ENCODE assay signal across 25 cellular contexts in genomic region chr2:158575051-158575635, GRCh38.
DNase-seq lines count a peak whose midpoint lies in the region; TF ChIP-seq lines count a peak whose summit lies in the region.
"Had no signal": no experiment of that assay in that cellular context is flagged by ENCODE, and none has a peak within 500 bp of the region (broad histone marks: within the 10 kb centered on the region; RNA-seq: fewer than 3 reads in every experiment).

No MANE protein-coding gene starts in this region.

- no peak for TF ChIP-seq CTCF in AG10803 (conservative IDR thresholded peaks at IDR 0.05; ENCODE audit: low read length)
- TF ChIP-seq CTCF in hepatocyte (IDR thresholded peaks at IDR 0.05; ENCODE audit: poor library complexity), result no peak

- H3K9me2 ChIP-seq in hepatocyte (replicated peaks; ENCODE audit: insufficient read depth), result no peaks in the 10 kb centered on the region

- H2BK12ac ChIP-seq in mesenchymal stem cell (ENCODE audit: low read length in 2 of 2), result no peak overlapping the region

- no peak overlapping the region for H2AK5ac ChIP-seq in mesenchymal stem cell (ENCODE audit: low read length, severe bottlenecking)

- H3K79me2 ChIP-seq in hepatocyte, result no peaks in the 10 kb centered on the region

- H3K27me3 ChIP-seq in mesenchymal stem cell (ENCODE audit: control insufficient read depth in 1 of 2, insufficient read depth in 1 of 2, low read length in 2 of 2) (no peaks in the 10 kb centered on the region), SJCRH30 (no peaks in the 10 kb centered on the region), hepatocyte (no peaks in the 10 kb centered on the region)
- H3K27me3 ChIP-seq: esophagus squamous epithelium had no signal

- no peaks in the 10 kb centered on the region for H3K9me3 ChIP-seq in mesenchymal stem cell (ENCODE audit: control insufficient read depth, low read length)
- H3K9me3 ChIP-seq in SJCRH30 (replicated peaks), result no peaks in the 10 kb centered on the region
- no peaks in the 10 kb centered on the region for H3K9me3 ChIP-seq in hepatocyte (ENCODE audit: low read depth)
- H3K9me3 ChIP-seq: esophagus squamous epithelium had no signal

- no peaks in the 10 kb centered on the region for H4K20me1 ChIP-seq in hepatocyte (ENCODE audit: insufficient read depth, poor library complexity, severe bottlenecking)

- H3K79me1 ChIP-seq in mesenchymal stem cell (replicated peaks; ENCODE audit: low read length, poor library complexity, severe bottlenecking), result peaks cover 9% of the 10 kb centered on the region

- H3K9ac ChIP-seq in mesenchymal stem cell (ENCODE audit: low read length), result no peak overlapping the region
- H3K9ac ChIP-seq: KMS-11 had no signal

- DNase-seq in AG10803 (ENCODE audit: low read depth) (peak; percentile 69), M059J (ENCODE audit: low read depth) (peak; percentile 9), cerebellar cortex (ENCODE audit: low spot score) (peak; percentile 38), mesenchymal stem cell (peak; percentile 9), NCI-H1694 treated with DMSO at 0.1 percent for 48 hours (lab: John Stamatoyannopoulos, UW) (no peak), SJCRH30 (no peak), hepatocyte (ENCODE audit: low spot score) (no peak), epidermal melanocyte (ENCODE audit: insufficient read length, low spot score) (no peak)
- DNase-seq: activated CD4-positive, alpha-beta memory T cell treated with anti-CD3 and anti-CD28 coated beads for 36 hours; activated CD4-positive, CD25-positive, alpha-beta regulatory T cell treated with anti-CD3 and anti-CD28 coated beads, Interleukin-2, amount 50 U/mL, for 72 hours; activated naive CD4-positive, alpha-beta T cell treated with Interleukin-2 at 50 U/mL for 16 hours; AML-193; Calu3; CD4-positive, CD25-positive, alpha-beta regulatory T cell; DMS79 treated with DMSO at 0.1 percent for 48 hours; endodermal cell; esophagus squamous epithelium; NCI-H2029 treated with DMSO at 0.1 percent for 48 hours; NCI-H69; occipital lobe; SHP77 had no signal

- H2BK15ac ChIP-seq in mesenchymal stem cell (ENCODE audit: low read depth, poor library complexity, severe bottlenecking), result no peak overlapping the region

- peaks cover under 1 to 4% of the 10 kb centered on the region in 2 experiments for H3K36me3 ChIP-seq in mesenchymal stem cell (ENCODE audit: control insufficient read depth in 1 of 2, insufficient read depth in 2 of 2, low read depth in 1 of 2, low read length in 2 of 2)
- H3K36me3 ChIP-seq in SJCRH30, result peaks cover 3% of the 10 kb centered on the region; the same call in 1 of the 2 replicates
- H3K36me3 ChIP-seq in hepatocyte (replicated peaks; ENCODE audit: insufficient read depth, low read depth), result no peaks in the 10 kb centered on the region

- no peak overlapping the region for H3K4me3 ChIP-seq in AG10803 (ENCODE audit: low read length)
- H3K4me3 ChIP-seq in mesenchymal stem cell (ENCODE audit: insufficient read depth in 1 of 2, low read depth in 1 of 2, low read length in 2 of 2), result no peak overlapping the region
- no peak overlapping the region for H3K4me3 ChIP-seq in SJCRH30
- H3K4me3 ChIP-seq in hepatocyte, result no peak overlapping the region
- H3K4me3 ChIP-seq: coronary artery, esophagus squamous epithelium, GM23338, skin epidermis had no signal

- no peak overlapping the region for H2BK120ac ChIP-seq in mesenchymal stem cell (ENCODE audit: low read depth, low read length)

- no peak overlapping the region for H3K4me2 ChIP-seq in mesenchymal stem cell (ENCODE audit: low read length, poor library complexity, severe bottlenecking)
- no peak overlapping the region for H3K4me2 ChIP-seq in hepatocyte
- H3K4me2 ChIP-seq: GM23338, KMS-11 had no signal

- H3K27ac ChIP-seq in mesenchymal stem cell (ENCODE audit: low read length, poor library complexity, severe bottlenecking) (no peak overlapping the region), SJCRH30 (no peak overlapping the region), hepatocyte (no peak overlapping the region)
- H3K27ac ChIP-seq: coronary artery, esophagus squamous epithelium, KMS-11, skin epidermis had no signal

- no peak overlapping the region for H3K14ac ChIP-seq in mesenchymal stem cell (ENCODE audit: low read length in 2 of 2)

- H3K4ac ChIP-seq in mesenchymal stem cell (ENCODE audit: low read depth in 1 of 2, low read length in 2 of 2), result no peak overlapping the region

- no peaks in the 10 kb centered on the region for H3K4me1 ChIP-seq in mesenchymal stem cell (ENCODE audit: control insufficient read depth, insufficient read depth, low read depth, low read length)
- H3K4me1 ChIP-seq in SJCRH30, result no peaks in the 10 kb centered on the region
- H3K4me1 ChIP-seq in hepatocyte (ENCODE audit: insufficient read depth), result no peaks in the 10 kb centered on the region
- H3K4me1 ChIP-seq: esophagus squamous epithelium had no signal

- H4K8ac ChIP-seq in mesenchymal stem cell (ENCODE audit: low read length), result no peak overlapping the region

- H2AFZ ChIP-seq in mesenchymal stem cell (ENCODE audit: low read depth, low read length) (no peak overlapping the region), hepatocyte (no peak overlapping the region)
- H2AFZ ChIP-seq: GM23338 had no signal

- H2BK5ac ChIP-seq in mesenchymal stem cell (ENCODE audit: low read depth, low read length, poor library complexity, severe bottlenecking), result no peak overlapping the region

- no peak overlapping the region for H3K23ac ChIP-seq in mesenchymal stem cell (ENCODE audit: low read length in 2 of 2)

- 71% methylated on average over 1 of the region's 2 CpGs for WGBS in mesenchymal stem cell
- WGBS in hepatocyte (ENCODE audit: low lambda C conversion rate, missing lambda C conversion rate), result 91% methylated on average over 2 of the region's 2 CpGs

- no peak overlapping the region for H3K18ac ChIP-seq in mesenchymal stem cell (ENCODE audit: low read depth in 1 of 2, low read length in 2 of 2)

- H4K91ac ChIP-seq in mesenchymal stem cell (ENCODE audit: low read length), result no peak overlapping the region

Comparison
In these comparisons a context has a peak if more than half of its experiments do, and no peak if none do; other contexts are left out.
1. DNase-seq: peak in AG10803 (single experiment), M059J (single experiment), cerebellar cortex (single experiment) and mesenchymal stem cell (single experiment); none in NCI-H1694 treated with DMSO at 0.1 percent for 48 hours (single experiment), SJCRH30 (0 of 2), hepatocyte (single experiment) and epidermal melanocyte (single experiment).